ENCODE assay signal across 9 cellular contexts in genomic region chr11:44575288-44575672, GRCh38. TPM values are rescaled to one million over a fixed set of nuclear protein-coding genes. Genes with fewer than 3 reads are reported as not detected.
DNase-seq lines count a peak whose midpoint lies in the region; ATAC-seq, FAIRE-seq and TF ChIP-seq lines count a peak whose summit lies in the region.
"Had no signal": no experiment of that assay in that cellular context is flagged by ENCODE, and none has a peak within 500 bp of the region (broad histone marks: within the 10 kb centered on the region; RNA-seq: fewer than 3 reads in every experiment).

No MANE protein-coding gene starts in this region.

- no peaks in the 10 kb centered on the region for H3K27me3 Mint-ChIP-seq in naive thymus-derived CD8-positive, alpha-beta T cell

- H3K36me3 Mint-ChIP-seq in naive thymus-derived CD8-positive, alpha-beta T cell: no peaks in the 10 kb centered on the region

- H3K4me3 Mint-ChIP-seq in naive thymus-derived CD8-positive, alpha-beta T cell: peak overlapping the region in 6 of 10 donors; percentile 54 to 77 (median 70)

- no peaks in the 10 kb centered on the region for H3K36me3 ChIP-seq in BJ (ENCODE audit: control insufficient read depth, insufficient read depth, low read length)

- peak overlapping the region in 3 of 10 donors; percentile 59 to 90 (median 84) for H3K27ac Mint-ChIP-seq in naive thymus-derived CD8-positive, alpha-beta T cell

- ATAC-seq in HG03354 (IDR thresholded peaks at IDR 0.05; ENCODE audit: poor library complexity, severe bottlenecking, unreplicated experiment) (peak; percentile 20), GM18873 (IDR thresholded peaks at IDR 0.05; ENCODE audit: low FRiP score, unreplicated experiment) (no peak)
- ATAC-seq in naive thymus-derived CD8-positive, alpha-beta T cell: no peak

- no peak overlapping the region for H3K4me3 ChIP-seq in BJ (ENCODE audit: low read depth, low read length)

- CTCF ChIA-PET in BJ (lab: Yijun Ruan, JAX): interaction anchor here (1.0 to 1.8 kb wide), 3 partner anchors 8 to 28 kb away, joined by 3 to 6 read pairs (median 4); no protein-coding TSS in a partner anchor

- POLR2A ChIA-PET in BJ (lab: Charles Lee): no interaction called here
- POLR2A ChIA-PET in naive thymus-derived CD8-positive, alpha-beta T cell (lab: Charles Lee): interaction anchor here (1.0 to 1.5 kb wide), 4 partner anchors 9 to 37 kb away, joined by 3 to 7 read pairs (median 4); partner anchors contain the start of gene CD82

- H3K27me3 ChIP-seq in BJ (ENCODE audit: control insufficient read depth, insufficient read depth, low read length): no peaks in the 10 kb centered on the region

- no peak for FAIRE-seq in frontal cortex (lab: Jason Lieb, UNC)
- FAIRE-seq: G401.6 had no signal

- TF ChIP-seq CTCF in BJ (IDR thresholded peaks at IDR 0.05; ENCODE audit: insufficient read depth, low read depth, low read length): no peak

- H3K9me3 Mint-ChIP-seq in naive thymus-derived CD8-positive, alpha-beta T cell: no peaks in the 10 kb centered on the region

- H3K4me1 Mint-ChIP-seq in naive thymus-derived CD8-positive, alpha-beta T cell: peaks cover 33 to 86% (median 73%) of the 10 kb centered on the region in 4 donors

- peak; percentile 35 for DNase-seq in BJ (ENCODE audit: low read depth)
- peak; percentile 61 for DNase-seq in activated naive CD4-positive, alpha-beta T cell treated with anti-CD3 and anti-CD28 coated beads, Interleukin-2, amount 50 U/mL, for 16 hours
- DNase-seq in naive thymus-derived CD8-positive, alpha-beta T cell: no peak
- no peak for DNase-seq in NCI-H2171 treated with DMSO at 0.1 percent for 48 hours (lab: John Stamatoyannopoulos, UW)
- DNase-seq in retina: no peak
- no peak for DNase-seq in frontal cortex (ENCODE audit: low spot score in 2 of 2)

RNA-seq across cellular contexts. Expression of gene CD82, which starts 9.8 kb away (rescaled TPM):
- polyA plus RNA-seq in BJ (2011; rRNA removed): 13.4 and 28.1 TPM in 2 replicates
- polyA minus RNA-seq in BJ (2011; rRNA and poly(A)+ RNA removed): 11.0 and 23.4 TPM in 2 replicates
- 10 to 100 TPM; 24.1 to 28.7 TPM for total RNA-seq in naive thymus-derived CD8-positive, alpha-beta T cell
- polyA plus RNA-seq in naive thymus-derived CD8-positive, alpha-beta T cell: 10 to 100 TPM; 21.1 to 29.9 (median 21.1) TPM
- total RNA-seq in frontal cortex: 6.5 TPM

Comparison
In these comparisons a context has a peak if more than half of its experiments do, and no peak if none do; other contexts are left out.
1. DNase-seq: peak in BJ (single experiment) and activated naive CD4-positive, alpha-beta T cell treated with anti-CD3 and anti-CD28 coated beads, Interleukin-2, amount 50 U/mL, for 16 hours (single experiment); none in naive thymus-derived CD8-positive, alpha-beta T cell (0 of 10), NCI-H2171 treated with DMSO at 0.1 percent for 48 hours (single experiment), retina (single experiment) and frontal cortex (0 of 2).